In genomic region chr11:86228967-86229330, GRCh38 we compare ENCODE assay signal across 14 cellular contexts. TPM values are rescaled to one million over a fixed set of nuclear protein-coding genes. Genes with fewer than 3 reads are reported as not detected.
DNase-seq lines count a peak whose midpoint lies in the region; ATAC-seq and TF ChIP-seq lines count a peak whose summit lies in the region.
"Had no signal": no experiment of that assay in that cellular context is flagged by ENCODE, and none has a peak within 500 bp of the region (broad histone marks: within the 10 kb centered on the region; RNA-seq: fewer than 3 reads in every experiment).

No MANE protein-coding gene starts in this region.

- no peak overlapping the region for H3K4me3 ChIP-seq in smooth muscle cell

- peak; percentile 65 to 67 for ATAC-seq in activated CD4-positive, CD25-positive, alpha-beta regulatory T cell treated with anti-CD3 and anti-CD28 coated beads, Interleukin-2, amount 50 U/mL, for 24 hours
- ATAC-seq in GM21717 (IDR thresholded peaks at IDR 0.05; ENCODE audit: unreplicated experiment) = peak; percentile 34
- no peak for ATAC-seq in HG03139 (IDR thresholded peaks at IDR 0.05; ENCODE audit: unreplicated experiment)
- ATAC-seq: left lobe of liver had no signal

- no peaks in the 10 kb centered on the region for H4K20me1 ChIP-seq in smooth muscle cell (ENCODE audit: low read depth)

- no peaks in the 10 kb centered on the region for H3K4me1 ChIP-seq in smooth muscle cell (ENCODE audit: low read depth)

- H3F3A ChIP-seq in smooth muscle cell (ENCODE audit: low read depth) = peaks cover 4% of the 10 kb centered on the region

- no peak for TF ChIP-seq CTCF in smooth muscle cell (IDR thresholded peaks at IDR 0.05; ENCODE audit: borderline replicate concordance, insufficient read depth, poor library complexity, severe bottlenecking)

- no peak overlapping the region for H3K9ac ChIP-seq in smooth muscle cell (ENCODE audit: low read depth)

- H2AFZ ChIP-seq in smooth muscle cell (ENCODE audit: low read depth) = no peak overlapping the region

- no peaks in the 10 kb centered on the region for H3K36me3 ChIP-seq in smooth muscle cell (ENCODE audit: low read depth)

- H3K9me3 ChIP-seq in smooth muscle cell (replicated peaks; ENCODE audit: low read depth) = no peaks in the 10 kb centered on the region

- H3K27ac ChIP-seq in smooth muscle cell (ENCODE audit: low read depth) = no peak overlapping the region

- H3K79me2 ChIP-seq in smooth muscle cell (ENCODE audit: low read depth) = no peaks in the 10 kb centered on the region

- H3K4me2 ChIP-seq in smooth muscle cell = no peak overlapping the region

- 85% methylated on average over 3 of the region's 3 CpGs for WGBS in smooth muscle cell (ENCODE audit: low lambda C conversion rate)

- no peaks in the 10 kb centered on the region for H3K27me3 ChIP-seq in smooth muscle cell (ENCODE audit: low read depth)

- no peak for DNase-seq in activated CD4-positive, CD25-positive, alpha-beta regulatory T cell (lab: John Stamatoyannopoulos, UW)
- DNase-seq in activated CD4-positive, alpha-beta T cell treated with anti-CD3 and anti-CD28 coated beads, Interleukin-2, amount 50 U/mL, for 48 hours = peak; percentile 53 to 70
- DNase-seq in stimulated activated CD4-positive, alpha-beta T cell treated with anti-CD3 and anti-CD28 coated beads, Interleukin-2, amount 100 ng/mL, for 24 hours = peak; percentile 62 to 63
- DNase-seq in NCI-H446 (lab: John Stamatoyannopoulos, UW) (no peak), smooth muscle cell (lab: John Stamatoyannopoulos, UW; ENCODE audit: unreplicated experiment) (no peak)
- DNase-seq: CD4-positive, CD25-positive, alpha-beta regulatory T cell; GOT3; NCI-H2081; NCI-H82; T-helper 9 cell had no signal

RNA-seq across cellular contexts. Expression of gene EED, which starts 15.6 kb away (rescaled TPM):
- total RNA-seq in smooth muscle cell = 24.7 and 38.7 TPM in 2 replicates
- polyA plus RNA-seq in smooth muscle cell = 18.6 and 26.7 TPM in 2 replicates

Comparison
In these comparisons a context has a peak if more than half of its experiments do, and no peak if none do; other contexts are left out.
1. DNase-seq: peak in activated CD4-positive, alpha-beta T cell treated with anti-CD3 and anti-CD28 coated beads, Interleukin-2, amount 50 U/mL, for 48 hours (2 of 2) and stimulated activated CD4-positive, alpha-beta T cell treated with anti-CD3 and anti-CD28 coated beads, Interleukin-2, amount 100 ng/mL, for 24 hours (2 of 2); none in activated CD4-positive, CD25-positive, alpha-beta regulatory T cell (0 of 4), NCI-H446 (0 of 2) and smooth muscle cell (single experiment).